ENCODE assay signal across 1 cellular context in genomic region chr15:31235298-31236183, GRCh38.
A peak's percentile ranks its signal among the peaks of the same experiment; 100 is the strongest.
TF ChIP-seq lines count a peak whose summit lies in the region.

No MANE protein-coding gene starts in this region.

TF ChIP-seq in GM12878, 131 proteins besides CTCF, POLR2A, EP300 and RAD21 (continued from another document):
- TF ChIP-seq JUNB (IDR thresholded peaks at IDR 0.05): 0 out of 2 replicates have a peak, but pooled peaks have one; percentile 8
- TF ChIP-seq SPI1 (IDR thresholded peaks at IDR 0.05; ENCODE audit: borderline replicate concordance, insufficient read depth, low read depth, low read length): 0 out of 2 replicates have a peak, but pooled peaks have one; percentile 8
- no peak for TF ChIP-seq PML (IDR thresholded peaks at IDR 0.05; ENCODE audit: low read length)
- TF ChIP-seq NFIC (IDR thresholded peaks at IDR 0.05; ENCODE audit: low read depth, low read length): peak; percentile 65; the same call in 1 of the 2 replicates
- TF ChIP-seq FOXM1 (IDR thresholded peaks at IDR 0.05; ENCODE audit: low read depth, low read length): peak; percentile 20; the same call in 1 of the 2 replicates
- TF ChIP-seq ZNF687 (IDR thresholded peaks at IDR 0.05): peak; percentile 89
- no peak for TF ChIP-seq KLF5 (IDR thresholded peaks at IDR 0.05; ENCODE audit: partially characterized antibody)
- no peak for TF ChIP-seq LARP7 (IDR thresholded peaks at IDR 0.05)
- TF ChIP-seq BHLHE40 (IDR thresholded peaks at IDR 0.05; ENCODE audit: borderline replicate concordance in 1 of 2, low read depth in 2 of 2, low read length in 1 of 2): peak; percentile 56 to 81; a peak in 3 of 4 replicates
- peak; percentile 52; the same call in 1 of the 2 replicates for TF ChIP-seq ZNF592 (IDR thresholded peaks at IDR 0.05)
- peak; percentile 62; the same call in 1 of the 2 replicates for TF ChIP-seq PRDM15 (CRISPR knock-in tag; IDR thresholded peaks at IDR 0.05)
- TF ChIP-seq BCL3 (IDR thresholded peaks at IDR 0.05; ENCODE audit: borderline replicate concordance, insufficient read depth, low read depth, low read length, poor library complexity, severe bottlenecking): no peak
TF ChIP-seq in GM12878: peak in this region for 13.
